In genomic region chr4:54053322-54053721, GRCh38 we compare ENCODE assay signal across 3 cellular contexts.
A peak's percentile ranks its signal among the peaks of the same experiment; 100 is the strongest.
TF ChIP-seq lines count a peak whose summit lies in the region.

No MANE protein-coding gene starts in this region.

TF ChIP-seq in Ishikawa, 13 proteins besides CTCF, POLR2A, EP300 and RAD21:
- 0 out of 2 replicates have a peak, but pooled peaks have one; percentile 12 for TF ChIP-seq CEBPB (IDR thresholded peaks at IDR 0.05)
TF ChIP-seq in Ishikawa: peak in this region for 1; not testable (repeated sequence) for 12.

TF ChIP-seq in K562, 482 proteins besides CTCF, POLR2A, EP300 and RAD21:
- peak; percentile 22; the same call in 1 of the 2 replicates for TF ChIP-seq CEBPB (tag; IDR thresholded peaks at IDR 0.05)

TF ChIP-seq in HepG2, 621 proteins besides CTCF, POLR2A, EP300 and RAD21:
- TF ChIP-seq PPARG (CRISPR knock-in tag; conservative IDR thresholded peaks at IDR 0.05) = peak; percentile 69
- peak; percentile 63; the same call in 1 of the 2 replicates for TF ChIP-seq ZNF770 (CRISPR knock-in tag; IDR thresholded peaks at IDR 0.05)
- TF ChIP-seq CEBPB (IDR thresholded peaks at IDR 0.05; ENCODE audit: borderline replicate concordance, low read depth, low read length) = peak; percentile 58; the same call in 1 of the 2 replicates
- TF ChIP-seq ZNF460 (CRISPR knock-in tag; IDR thresholded peaks at IDR 0.05; ENCODE audit: borderline replicate concordance) = peak; percentile 77; the same call in 1 of the 2 replicates
- TF ChIP-seq CEBPG (CRISPR knock-in tag; IDR thresholded peaks at IDR 0.05) = peak; percentile 56; the same call in 1 of the 2 replicates
- TF ChIP-seq ZNF362 (CRISPR knock-in tag; IDR thresholded peaks at IDR 0.05; ENCODE audit: borderline replicate concordance) = peak; percentile 55; the same call in 1 of the 2 replicates
